ENCODE assay signal across 8 cellular contexts in the genomic region with DNA sequence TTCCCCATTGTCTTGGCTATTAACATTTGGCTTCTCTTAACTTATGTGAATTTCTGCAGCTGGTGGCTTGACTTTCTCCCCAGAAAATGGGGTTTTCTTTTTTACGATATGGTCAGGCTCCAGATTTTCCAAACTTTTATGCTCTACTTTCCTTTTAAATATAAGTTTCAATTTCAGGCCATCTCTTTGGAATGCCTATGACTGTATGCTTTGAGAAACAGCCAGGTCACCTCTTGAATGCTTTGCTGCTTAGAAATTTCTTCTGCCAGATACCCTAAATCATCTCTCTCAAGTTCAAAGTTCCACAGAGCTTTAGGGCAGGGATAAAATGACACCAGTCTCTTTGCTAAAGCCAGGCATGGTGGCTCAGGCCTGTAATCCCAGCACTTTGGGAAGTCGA.
"Had no signal": no experiment of that assay in that cellular context is flagged by ENCODE, and none has a peak within 500 bp of the region (broad histone marks: within the 10 kb centered on the region; RNA-seq: fewer than 3 reads in every experiment).

No MANE protein-coding gene starts in this region.

- FAIRE-seq: G401.6, GM12878, GM12891, GM12892, GM18507, GM19239 had no signal

- H3K4me3 ChIP-seq: GM12878 had no signal

- ATAC-seq: GM12878 had no signal

- DNase-seq: GDM1, GF-D8 had no signal
